ENCODE assay signal across 1 cellular context in genomic region chr4:2253160-2254084, GRCh38.
TF ChIP-seq lines count a peak whose summit lies in the region.

No MANE protein-coding gene starts in this region.

TF ChIP-seq in GM23338, 12 proteins besides CTCF, POLR2A, EP300 and RAD21 (continued from another document):
- no peak for TF ChIP-seq NANOG (IDR thresholded peaks at IDR 0.05; ENCODE audit: borderline replicate concordance)
- no peak for TF ChIP-seq POLR2AphosphoS5 (IDR thresholded peaks at IDR 0.05; ENCODE audit: low read depth)
- no peak for TF ChIP-seq ZNF114 (CRISPR knock-in tag; IDR thresholded peaks at IDR 0.05)
- TF ChIP-seq, protein P1, sequence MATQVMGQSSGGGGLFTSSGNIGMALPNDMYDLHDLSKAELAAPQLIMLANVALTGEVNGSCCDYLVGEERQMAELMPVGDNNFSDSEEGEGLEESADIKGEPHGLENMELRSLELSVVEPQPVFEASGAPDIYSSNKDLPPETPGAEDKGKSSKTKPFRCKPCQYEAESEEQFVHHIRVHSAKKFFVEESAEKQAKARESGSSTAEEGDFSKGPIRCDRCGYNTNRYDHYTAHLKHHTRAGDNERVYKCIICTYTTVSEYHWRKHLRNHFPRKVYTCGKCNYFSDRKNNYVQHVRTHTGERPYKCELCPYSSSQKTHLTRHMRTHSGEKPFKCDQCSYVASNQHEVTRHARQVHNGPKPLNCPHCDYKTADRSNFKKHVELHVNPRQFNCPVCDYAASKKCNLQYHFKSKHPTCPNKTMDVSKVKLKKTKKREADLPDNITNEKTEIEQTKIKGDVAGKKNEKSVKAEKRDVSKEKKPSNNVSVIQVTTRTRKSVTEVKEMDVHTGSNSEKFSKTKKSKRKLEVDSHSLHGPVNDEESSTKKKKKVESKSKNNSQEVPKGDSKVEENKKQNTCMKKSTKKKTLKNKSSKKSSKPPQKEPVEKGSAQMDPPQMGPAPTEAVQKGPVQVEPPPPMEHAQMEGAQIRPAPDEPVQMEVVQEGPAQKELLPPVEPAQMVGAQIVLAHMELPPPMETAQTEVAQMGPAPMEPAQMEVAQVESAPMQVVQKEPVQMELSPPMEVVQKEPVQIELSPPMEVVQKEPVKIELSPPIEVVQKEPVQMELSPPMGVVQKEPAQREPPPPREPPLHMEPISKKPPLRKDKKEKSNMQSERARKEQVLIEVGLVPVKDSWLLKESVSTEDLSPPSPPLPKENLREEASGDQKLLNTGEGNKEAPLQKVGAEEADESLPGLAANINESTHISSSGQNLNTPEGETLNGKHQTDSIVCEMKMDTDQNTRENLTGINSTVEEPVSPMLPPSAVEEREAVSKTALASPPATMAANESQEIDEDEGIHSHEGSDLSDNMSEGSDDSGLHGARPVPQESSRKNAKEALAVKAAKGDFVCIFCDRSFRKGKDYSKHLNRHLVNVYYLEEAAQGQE (IDR thresholded peaks at IDR 0.05; ENCODE audit: unreplicated experiment), result no peak
- no peak for TF ChIP-seq ZNF331 (CRISPR knock-in tag; IDR thresholded peaks at IDR 0.05; ENCODE audit: low read depth)
- no peak for TF ChIP-seq ZNF462 (CRISPR knock-in tag; IDR thresholded peaks at IDR 0.05)
- no peak for TF ChIP-seq CREB1 (CRISPR knock-in tag; IDR thresholded peaks at IDR 0.05; ENCODE audit: low read depth)
- TF ChIP-seq STAT1 (IDR thresholded peaks at IDR 0.05; ENCODE audit: unreplicated experiment), result no peak
- TF ChIP-seq JUNB (IDR thresholded peaks at IDR 0.05; ENCODE audit: unreplicated experiment), result no peak
TF ChIP-seq in GM23338: peak in this region for 0.
